ENCODE assay signal across 14 cellular contexts in the genomic region with DNA sequence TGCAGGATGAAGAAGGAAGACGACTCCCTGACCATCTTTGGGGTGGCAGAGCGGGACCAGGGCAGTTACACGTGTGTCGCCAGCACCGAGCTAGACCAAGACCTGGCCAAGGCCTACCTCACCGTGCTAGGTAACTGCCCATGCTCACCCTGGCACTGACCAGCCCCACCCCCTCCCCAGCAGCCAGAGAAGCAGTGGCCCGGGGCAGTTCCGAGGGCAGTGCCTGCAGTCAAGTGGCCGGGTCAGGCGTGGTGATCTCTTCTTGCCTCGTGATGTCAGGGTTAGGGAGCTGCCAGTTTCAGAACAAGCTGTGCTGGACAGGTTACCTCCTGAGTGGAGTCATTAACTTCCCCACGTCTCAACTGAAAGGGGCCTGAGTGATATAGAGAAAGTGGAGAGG.
DNase-seq lines count a peak whose midpoint lies in the region; TF ChIP-seq lines count a peak whose summit lies in the region.
"Had no signal": no experiment of that assay in that cellular context is flagged by ENCODE, and none has a peak within 500 bp of the region (broad histone marks: within the 10 kb centered on the region; RNA-seq: fewer than 3 reads in every experiment).

No MANE protein-coding gene starts in this region.

- H3K36me3 Mint-ChIP-seq in neural crest cell (ENCODE audit: low read depth): no peaks in the 10 kb centered on the region
- H3K36me3 Mint-ChIP-seq: CD4-positive, CD25-positive, alpha-beta regulatory T cell; CD8-positive, alpha-beta memory T cell had no signal

- H2AFZ ChIP-seq in OCI-LY3 (ENCODE audit: low read depth, low read length): no peak overlapping the region
- H2AFZ ChIP-seq: GM23248 had no signal

- H3K4me3 Mint-ChIP-seq in neural crest cell: no peak overlapping the region
- H3K4me3 Mint-ChIP-seq: CD4-positive, CD25-positive, alpha-beta regulatory T cell; CD8-positive, alpha-beta memory T cell had no signal

- H3K4me1 ChIP-seq in BLaER1 (peaks cover 44% of the 10 kb centered on the region), OCI-LY3 (ENCODE audit: low read length) (peaks cover 42% of the 10 kb centered on the region), thyroid gland (peaks cover 0 to 3% of the 10 kb centered on the region in 2 donors)
- H3K4me1 ChIP-seq: HAP-1 had no signal

- H3K4me2 ChIP-seq in BLaER1 (peak overlapping the region; percentile 41; the same call in 1 of the 2 replicates), OCI-LY3 (ENCODE audit: low read length) (peak overlapping the region; percentile 68)

- H3K4me3 ChIP-seq in BLaER1 (no peak overlapping the region), OCI-LY3 (ENCODE audit: low read length) (no peak overlapping the region), thyroid gland (replicated peaks in 1 of 3) (no peak overlapping the region)
- H3K4me3 ChIP-seq: GM23248, HAP-1 had no signal

- TF ChIP-seq CTCF in OCI-LY3 (IDR thresholded peaks at IDR 0.05; ENCODE audit: low read depth, low read length) (no peak), neural crest cell (conservative IDR thresholded peaks at IDR 0.05) (no peak), thyroid gland (IDR thresholded peaks at IDR 0.05) (no peak)

- no peaks in the 10 kb centered on the region for H3K9me3 Mint-ChIP-seq in neural crest cell
- H3K9me3 Mint-ChIP-seq: CD4-positive, CD25-positive, alpha-beta regulatory T cell; CD8-positive, alpha-beta memory T cell had no signal

- no peaks in the 10 kb centered on the region for H3K9me3 ChIP-seq in BLaER1
- H3K9me3 ChIP-seq in OCI-LY3 (ENCODE audit: insufficient read depth, low read length): no peaks in the 10 kb centered on the region
- H3K9me3 ChIP-seq in thyroid gland: no peaks in the 10 kb centered on the region
- H3K9me3 ChIP-seq: HAP-1 had no signal

- no peak for DNase-seq in neural crest cell (ENCODE audit: low read depth, low spot score)
- DNase-seq in thyroid gland: peak; percentile 55 to 56
- DNase-seq in stimulated activated CD8-positive, alpha-beta memory T cell treated with anti-CD3 and anti-CD28 coated beads, Interleukin-4, amount 100 ng/mL, for 48 hours: no peak
- no peak for DNase-seq in NCI-H69 (lab: John Stamatoyannopoulos, UW)
- DNase-seq in stimulated activated naive CD4-positive, alpha-beta T cell treated with Interleukin-2 at 50 U/mL for 16 hours (lab: John Stamatoyannopoulos, UW): no peak
- DNase-seq: 8988T; C1 segment of cervical spinal cord; CD4-positive, CD25-positive, alpha-beta regulatory T cell; CD8-positive, alpha-beta memory T cell; COR-L47; GM23248 had no signal

- no peaks in the 10 kb centered on the region for H4K20me1 ChIP-seq in BLaER1
- H4K20me1 ChIP-seq in OCI-LY3 (ENCODE audit: insufficient read depth, low read length): no peaks in the 10 kb centered on the region

- peaks cover 14% of the 10 kb centered on the region for H3K27me3 Mint-ChIP-seq in neural crest cell (ENCODE audit: low read depth)

- peak overlapping the region; percentile 19 for H3K27ac Mint-ChIP-seq in neural crest cell (ENCODE audit: unreplicated experiment)
- H3K27ac Mint-ChIP-seq: CD4-positive, CD25-positive, alpha-beta regulatory T cell had no signal

- H3K27me3 ChIP-seq in BLaER1 (no peaks in the 10 kb centered on the region), OCI-LY3 (ENCODE audit: low read depth, low read length) (peaks cover 18% of the 10 kb centered on the region), thyroid gland (no peaks in the 10 kb centered on the region)

- TF ChIP-seq POLR2A in thyroid gland (IDR thresholded peaks at IDR 0.05): no peak

- no peaks in the 10 kb centered on the region for H3K4me1 Mint-ChIP-seq in neural crest cell
- H3K4me1 Mint-ChIP-seq: CD4-positive, CD25-positive, alpha-beta regulatory T cell; CD8-positive, alpha-beta memory T cell had no signal

- H3K27ac ChIP-seq in BLaER1 (no peak overlapping the region), OCI-LY3 (ENCODE audit: low read length) (no peak overlapping the region), thyroid gland (no peak overlapping the region)
- H3K27ac ChIP-seq: GM23248 had no signal

- H3K79me2 ChIP-seq in OCI-LY3 (ENCODE audit: low read length): no peaks in the 10 kb centered on the region

- intact Hi-C loops in thyroid gland (cut with DNase I): loop anchor here (5.0 kb wide), 1 partner anchor 281 kb away; no protein-coding TSS in a partner anchor

- 44 to 80% methylated on average over 7 to 9 of the region's 12 CpGs for WGBS in thyroid gland, 2 donors

- H3K9ac ChIP-seq in BLaER1 (no peak overlapping the region), OCI-LY3 (ENCODE audit: low read length) (no peak overlapping the region)
- H3K9ac ChIP-seq: GM23248 had no signal

- H3K36me3 ChIP-seq in BLaER1 (no peaks in the 10 kb centered on the region), OCI-LY3 (replicated peaks; ENCODE audit: low read depth, low read length) (no peaks in the 10 kb centered on the region), thyroid gland (no peaks in the 10 kb centered on the region)
- H3K36me3 ChIP-seq: HAP-1 had no signal

Comparison
In these comparisons a context has a peak if more than half of its experiments do, and no peak if none do; other contexts are left out.
1. DNase-seq: peak in thyroid gland (2 of 2); none in neural crest cell (single experiment), stimulated activated CD8-positive, alpha-beta memory T cell treated with anti-CD3 and anti-CD28 coated beads, Interleukin-4, amount 100 ng/mL, for 48 hours (single experiment), NCI-H69 (single experiment) and stimulated activated naive CD4-positive, alpha-beta T cell treated with Interleukin-2 at 50 U/mL for 16 hours (single experiment).